In genomic region chr1:6438047-6438525, GRCh38 we compare ENCODE assay signal across 1 cellular context.
A peak's percentile ranks its signal among the peaks of the same experiment; 100 is the strongest.
TF ChIP-seq lines count a peak whose summit lies in the region.

No MANE protein-coding gene starts in this region.

TF ChIP-seq in HEK293, 187 proteins besides CTCF, POLR2A, EP300 and RAD21 (continued from another document):
- no peak for TF ChIP-seq TSHZ1 (tag by site-specific recombination; IDR thresholded peaks at IDR 0.05; ENCODE audit: borderline replicate concordance)
- no peak for TF ChIP-seq ZFHX2 (tag by site-specific recombination; conservative IDR thresholded peaks at IDR 0.05)
- TF ChIP-seq ZNF571 (tag by site-specific recombination; IDR thresholded peaks at IDR 0.05) = no peak
- no peak for TF ChIP-seq IKZF3 (tag by site-specific recombination; IDR thresholded peaks at IDR 0.05)
- no peak for TF ChIP-seq ZNF558 (tag by site-specific recombination; IDR thresholded peaks at IDR 0.05)
- TF ChIP-seq ZNF660 (tag by site-specific recombination; IDR thresholded peaks at IDR 0.05) = no peak
- no peak for TF ChIP-seq OSR2 (tag by site-specific recombination; IDR thresholded peaks at IDR 0.05)
- TF ChIP-seq GLIS2 (tag by site-specific recombination; IDR thresholded peaks at IDR 0.05) = peak; percentile 50
- TF ChIP-seq ZNF488 (tag by site-specific recombination; IDR thresholded peaks at IDR 0.05) = no peak
- TF ChIP-seq ZNF777 (tag by site-specific recombination; IDR thresholded peaks at IDR 0.05; ENCODE audit: borderline replicate concordance) = no peak
- TF ChIP-seq, protein P1, sequence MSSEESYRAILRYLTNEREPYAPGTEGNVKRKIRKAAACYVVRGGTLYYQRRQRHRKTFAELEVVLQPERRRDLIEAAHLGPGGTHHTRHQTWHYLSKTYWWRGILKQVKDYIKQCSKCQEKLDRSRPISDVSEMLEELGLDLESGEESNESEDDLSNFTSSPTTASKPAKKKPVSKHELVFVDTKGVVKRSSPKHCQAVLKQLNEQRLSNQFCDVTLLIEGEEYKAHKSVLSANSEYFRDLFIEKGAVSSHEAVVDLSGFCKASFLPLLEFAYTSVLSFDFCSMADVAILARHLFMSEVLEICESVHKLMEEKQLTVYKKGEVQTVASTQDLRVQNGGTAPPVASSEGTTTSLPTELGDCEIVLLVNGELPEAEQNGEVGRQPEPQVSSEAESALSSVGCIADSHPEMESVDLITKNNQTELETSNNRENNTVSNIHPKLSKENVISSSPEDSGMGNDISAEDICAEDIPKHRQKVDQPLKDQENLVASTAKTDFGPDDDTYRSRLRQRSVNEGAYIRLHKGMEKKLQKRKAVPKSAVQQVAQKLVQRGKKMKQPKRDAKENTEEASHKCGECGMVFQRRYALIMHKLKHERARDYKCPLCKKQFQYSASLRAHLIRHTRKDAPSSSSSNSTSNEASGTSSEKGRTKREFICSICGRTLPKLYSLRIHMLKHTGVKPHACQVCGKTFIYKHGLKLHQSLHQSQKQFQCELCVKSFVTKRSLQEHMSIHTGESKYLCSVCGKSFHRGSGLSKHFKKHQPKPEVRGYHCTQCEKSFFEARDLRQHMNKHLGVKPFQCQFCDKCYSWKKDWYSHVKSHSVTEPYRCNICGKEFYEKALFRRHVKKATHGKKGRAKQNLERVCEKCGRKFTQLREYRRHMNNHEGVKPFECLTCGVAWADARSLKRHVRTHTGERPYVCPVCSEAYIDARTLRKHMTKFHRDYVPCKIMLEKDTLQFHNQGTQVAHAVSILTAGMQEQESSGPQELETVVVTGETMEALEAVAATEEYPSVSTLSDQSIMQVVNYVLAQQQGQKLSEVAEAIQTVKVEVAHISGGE (tag by site-specific recombination; conservative IDR thresholded peaks at IDR 0.05; ENCODE audit: low read depth) = no peak
- no peak for TF ChIP-seq ZNF555 (tag by site-specific recombination; conservative IDR thresholded peaks at IDR 0.05)
- TF ChIP-seq ZBTB17 (tag by site-specific recombination; IDR thresholded peaks at IDR 0.05) = 0 out of 2 replicates have a peak, but pooled peaks have one; percentile 24
- TF ChIP-seq, protein P2, sequence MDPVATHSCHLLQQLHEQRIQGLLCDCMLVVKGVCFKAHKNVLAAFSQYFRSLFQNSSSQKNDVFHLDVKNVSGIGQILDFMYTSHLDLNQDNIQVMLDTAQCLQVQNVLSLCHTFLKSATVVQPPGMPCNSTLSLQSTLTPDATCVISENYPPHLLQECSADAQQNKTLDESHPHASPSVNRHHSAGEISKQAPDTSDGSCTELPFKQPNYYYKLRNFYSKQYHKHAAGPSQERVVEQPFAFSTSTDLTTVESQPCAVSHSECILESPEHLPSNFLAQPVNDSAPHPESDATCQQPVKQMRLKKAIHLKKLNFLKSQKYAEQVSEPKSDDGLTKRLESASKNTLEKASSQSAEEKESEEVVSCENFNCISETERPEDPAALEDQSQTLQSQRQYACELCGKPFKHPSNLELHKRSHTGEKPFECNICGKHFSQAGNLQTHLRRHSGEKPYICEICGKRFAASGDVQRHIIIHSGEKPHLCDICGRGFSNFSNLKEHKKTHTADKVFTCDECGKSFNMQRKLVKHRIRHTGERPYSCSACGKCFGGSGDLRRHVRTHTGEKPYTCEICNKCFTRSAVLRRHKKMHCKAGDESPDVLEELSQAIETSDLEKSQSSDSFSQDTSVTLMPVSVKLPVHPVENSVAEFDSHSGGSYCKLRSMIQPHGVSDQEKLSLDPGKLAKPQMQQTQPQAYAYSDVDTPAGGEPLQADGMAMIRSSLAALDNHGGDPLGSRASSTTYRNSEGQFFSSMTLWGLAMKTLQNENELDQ (tag by site-specific recombination; IDR thresholded peaks at IDR 0.05; ENCODE audit: low read depth) = no peak
- peak; percentile 61 for TF ChIP-seq PATZ1 (tag by site-specific recombination; IDR thresholded peaks at IDR 0.05)
- TF ChIP-seq KLF17 (tag by site-specific recombination; IDR thresholded peaks at IDR 0.05) = no peak
- peak; percentile 51; the same call in 1 of the 2 replicates for TF ChIP-seq ZEB2 (tag by site-specific recombination; IDR thresholded peaks at IDR 0.05)
- no peak for TF ChIP-seq ZNF366 (tag by site-specific recombination; conservative IDR thresholded peaks at IDR 0.05)
- no peak for TF ChIP-seq GLI2 (tag by site-specific recombination; IDR thresholded peaks at IDR 0.05; ENCODE audit: borderline replicate concordance, low read depth)
- TF ChIP-seq ZNF311 (tag by site-specific recombination; IDR thresholded peaks at IDR 0.05; ENCODE audit: borderline replicate concordance) = no peak
- TF ChIP-seq ZNF768 (tag by site-specific recombination; IDR thresholded peaks at IDR 0.05) = 0 out of 2 replicates have a peak, but pooled peaks have one; percentile 21
